Comparison of ENCODE assay signal across 8 cellular contexts in genomic region chr7:12257582-12257981, GRCh38.
DNase-seq lines count a peak whose midpoint lies in the region; ATAC-seq and FAIRE-seq lines count a peak whose summit lies in the region.

No MANE protein-coding gene starts in this region.

- peaks cover 12% of the 10 kb centered on the region for H3K4me1 Mint-ChIP-seq in activated naive CD4-positive, alpha-beta T cell treated with anti-CD3 and anti-CD28 coated beads, Interleukin-2, amount 10 ng/mL, durations not matched to agents 7 days and 5 days

- no peak overlapping the region for H3K27ac Mint-ChIP-seq in activated naive CD4-positive, alpha-beta T cell treated with anti-CD3 and anti-CD28 coated beads, Interleukin-2, amount 10 ng/mL, durations not matched to agents 7 days and 5 days

- H3K27me3 Mint-ChIP-seq in activated naive CD4-positive, alpha-beta T cell treated with anti-CD3 and anti-CD28 coated beads, Interleukin-2, amount 10 ng/mL, durations not matched to agents 7 days and 5 days: peaks cover 8% of the 10 kb centered on the region

- no peak for FAIRE-seq in HTR-8/SVneo (lab: Jason Lieb, UNC)

- ATAC-seq in GM18508 (IDR thresholded peaks at IDR 0.05; ENCODE audit: insufficient read depth, unreplicated experiment) (peak; percentile 100), GM21529 (IDR thresholded peaks at IDR 0.05; ENCODE audit: unreplicated experiment) (peak; percentile 100)

- peaks cover 8% of the 10 kb centered on the region for H3K36me3 Mint-ChIP-seq in activated naive CD4-positive, alpha-beta T cell treated with anti-CD3 and anti-CD28 coated beads, Interleukin-2, amount 10 ng/mL, durations not matched to agents 7 days and 5 days

- DNase-seq in HTR-8/SVneo (ENCODE audit: insufficient read length, low spot score) (peak; percentile 3), medulla oblongata (ENCODE audit: extremely low spot score) (peak; percentile 23), DMS153 treated with DMSO at 0.1 percent for 48 hours (lab: John Stamatoyannopoulos, UW; ENCODE audit: unreplicated experiment) (no peak), cerebellar nuclear complex (lab: John Stamatoyannopoulos, UW) (no peak), COLO668 (lab: John Stamatoyannopoulos, UW; ENCODE audit: unreplicated experiment) (no peak)
- peak; percentile 45 for DNase-seq in activated naive CD4-positive, alpha-beta T cell treated with anti-CD3 and anti-CD28 coated beads, Interleukin-2, amount 10 ng/mL, durations not matched to agents 7 days and 5 days

- H3K9me3 Mint-ChIP-seq in activated naive CD4-positive, alpha-beta T cell treated with anti-CD3 and anti-CD28 coated beads, Interleukin-2, amount 10 ng/mL, durations not matched to agents 7 days and 5 days: peaks cover 15% of the 10 kb centered on the region

- no peak overlapping the region for H3K4me3 Mint-ChIP-seq in activated naive CD4-positive, alpha-beta T cell treated with anti-CD3 and anti-CD28 coated beads, Interleukin-2, amount 10 ng/mL, durations not matched to agents 7 days and 5 days

- CTCF ChIA-PET in activated naive CD4-positive, alpha-beta T cell treated with anti-CD3 and anti-CD28 coated beads, Interleukin-2, amount 10 ng/mL, durations not matched to agents 7 days and 5 days (lab: Charles Lee): interaction anchor here (0.7 kb wide), 1 partner anchor 46 kb away, joined by 3 read pairs; no protein-coding TSS in a partner anchor

Comparison
In these comparisons a context has a peak if more than half of its experiments do, and no peak if none do; other contexts are left out.
1. DNase-seq: peak in HTR-8/SVneo (single experiment), activated naive CD4-positive, alpha-beta T cell treated with anti-CD3 and anti-CD28 coated beads, Interleukin-2, amount 10 ng/mL, durations not matched to agents 7 days and 5 days (single experiment) and medulla oblongata (single experiment); none in DMS153 treated with DMSO at 0.1 percent for 48 hours (single experiment), cerebellar nuclear complex (0 of 2) and COLO668 (single experiment).